Comparison of ENCODE assay signal across 26 cellular contexts in genomic region chr1:23644555-23644866, GRCh38. TPM values are rescaled to one million over a fixed set of nuclear protein-coding genes. Genes with fewer than 3 reads are reported as not detected.
A peak's percentile ranks its signal among the peaks of the same experiment; 100 is the strongest.
DNase-seq lines count a peak whose midpoint lies in the region; TF ChIP-seq lines count a peak whose summit lies in the region.
"Had no signal": no experiment of that assay in that cellular context is flagged by ENCODE, and none has a peak within 500 bp of the region (broad histone marks: within the 10 kb centered on the region; RNA-seq: fewer than 3 reads in every experiment).

No MANE protein-coding gene starts in this region.

- H3K27me3 Mint-ChIP-seq in neural progenitor cell (ENCODE audit: insufficient read depth, low read depth), result peaks cover 14% of the 10 kb centered on the region
- H3K27me3 Mint-ChIP-seq: central memory CD8-positive, alpha-beta T cell; T-cell had no signal

- H3K9me3 Mint-ChIP-seq in neural progenitor cell, result peaks cover 10% of the 10 kb centered on the region
- H3K9me3 Mint-ChIP-seq: activated T-cell treated with anti-CD3 and anti-CD28 coated beads, Interleukin-2, amount 50 U/mL, for 72 hours; CD14-positive monocyte; central memory CD8-positive, alpha-beta T cell; dendritic cell treated with granulocyte-macrophage colony-stimulating factor and Interleukin-4, amounts not matched to agents 40 ng/mL and 50 ng/mL, for 4 days; T-cell had no signal

- 0 out of 22 replicates have a peak overlapping the region, but pooled peaks of 2 of the 11 experiments have one; percentile 14 to 18 for H3K9ac ChIP-seq in BLaER1 treated with 17β-estradiol and CSF1 and Interleukin-3, amounts not matched to agents 10 nM and 100 nM
- H3K9ac ChIP-seq in neural progenitor cell (no peak overlapping the region), GM23248 (no peak overlapping the region)

- peaks cover 17% of the 10 kb centered on the region for H3K4me1 Mint-ChIP-seq in neural progenitor cell
- H3K4me1 Mint-ChIP-seq: CD14-positive monocyte; central memory CD8-positive, alpha-beta T cell; T-cell had no signal

- no peaks in the 10 kb centered on the region for H3K27me3 ChIP-seq in BLaER1 treated with 17β-estradiol and CSF1 and Interleukin-3, amounts not matched to agents 10 nM and 100 nM
- H3K27me3 ChIP-seq in neural progenitor cell (no peaks in the 10 kb centered on the region), GM23248 (replicated peaks; ENCODE audit: insufficient read depth) (no peaks in the 10 kb centered on the region)
- H3K27me3 ChIP-seq: upper lobe of left lung had no signal

- H2AFZ ChIP-seq in neural progenitor cell (replicated peaks), result no peak overlapping the region
- no peak overlapping the region for H2AFZ ChIP-seq in GM23248

- H3K27ac Mint-ChIP-seq in neural progenitor cell, result no peak overlapping the region
- H3K27ac Mint-ChIP-seq: activated T-cell treated with anti-CD3 and anti-CD28 coated beads, Interleukin-2, amount 50 U/mL, for 72 hours; CD14-positive monocyte; dendritic cell treated with granulocyte-macrophage colony-stimulating factor and Interleukin-4, amounts not matched to agents 40 ng/mL and 50 ng/mL, for 4 days; T-cell had no signal

- 0 out of 22 replicates have a peak, but pooled peaks cover 0 to 5% (median 0%) of the 10 kb centered on the region in 11 experiments for H4K20me1 ChIP-seq in BLaER1 treated with 17β-estradiol and CSF1 and Interleukin-3, amounts not matched to agents 10 nM and 100 nM
- H4K20me1 ChIP-seq in neural progenitor cell (ENCODE audit: low read depth) (no peaks in the 10 kb centered on the region), GM23248 (ENCODE audit: insufficient read depth) (no peaks in the 10 kb centered on the region)

- H3K36me3 Mint-ChIP-seq in neural progenitor cell, result no peaks in the 10 kb centered on the region
- H3K36me3 Mint-ChIP-seq: CD14-positive monocyte, T-cell had no signal

- no peak overlapping the region for H3K4me3 ChIP-seq in BLaER1 treated with 17β-estradiol and CSF1 and Interleukin-3, amounts not matched to agents 10 nM and 100 nM
- H3K4me3 ChIP-seq in neural progenitor cell (no peak overlapping the region), GM23248 (no peak overlapping the region)
- H3K4me3 ChIP-seq: psoas muscle, SJSA1, upper lobe of left lung had no signal

- peak overlapping the region in 7 of 11 experiments; percentile 39 to 73 (median 56); a peak in 14 of 22 replicates for H3K4me2 ChIP-seq in BLaER1 treated with 17β-estradiol and CSF1 and Interleukin-3, amounts not matched to agents 10 nM and 100 nM
- H3K4me2 ChIP-seq in neural progenitor cell, result peak overlapping the region; percentile 55
- H3K4me2 ChIP-seq in GM23248 (ENCODE audit: unreplicated experiment), result no peak overlapping the region

- no peak overlapping the region for H3K4me3 Mint-ChIP-seq in neural progenitor cell
- H3K4me3 Mint-ChIP-seq: activated T-cell treated with anti-CD3 and anti-CD28 coated beads, Interleukin-2, amount 50 U/mL, for 72 hours; CD14-positive monocyte; central memory CD8-positive, alpha-beta T cell; dendritic cell treated with granulocyte-macrophage colony-stimulating factor and Interleukin-4, amounts not matched to agents 40 ng/mL and 50 ng/mL, for 4 days; T-cell had no signal

- in situ Hi-C loops in SK-MEL-5 (cut with HindIII; ENCODE audit: low pct_unique_long_range_greater_than_20kb, low sequenced_read_pairs), result no loop called here
- in situ Hi-C loops in GM23248 (cut with MboI), result loop anchor here (5.0 kb wide), 1 partner anchor 97 kb away; no protein-coding TSS in a partner anchor

- DNase-seq in NCI-H1092 (lab: John Stamatoyannopoulos, UW) (peak; percentile 26), NCI-H1092 treated with DMSO at 0.1 percent for 48 hours (lab: John Stamatoyannopoulos, UW) (no peak), SK-MEL-5 (ENCODE audit: low read depth, low spot score) (peak; percentile 29), neural progenitor cell (ENCODE audit: low spot score) (no peak), GM23248 (no peak), UCSD-AML1 (lab: John Stamatoyannopoulos, UW; ENCODE audit: unreplicated experiment) (no peak), NCI-H226 (no peak)
- DNase-seq: activated naive CD4-positive, alpha-beta T cell; activated T-cell treated with anti-CD3 and anti-CD28 coated beads, Interleukin-2, amount 50 U/mL, for 72 hours; Caco-2; DMS79; head of caudate nucleus; islet precursor cell; Kasumi-1; NCI-H1436 treated with DMSO at 0.1 percent for 48 hours; nucleus accumbens; psoas muscle; stimulated activated CD4-positive, alpha-beta T cell treated with anti-CD3 and anti-CD28 coated beads, Interleukin-4, amount 100 ng/mL, for 4 hours; T-cell; upper lobe of left lung had no signal

- peaks cover 8 to 47% (median 25%) of the 10 kb centered on the region in 10 experiments for H3K4me1 ChIP-seq in BLaER1 treated with 17β-estradiol and CSF1 and Interleukin-3, amounts not matched to agents 10 nM and 100 nM
- peaks cover 16% of the 10 kb centered on the region for H3K4me1 ChIP-seq in neural progenitor cell
- no peaks in the 10 kb centered on the region for H3K4me1 ChIP-seq in GM23248 (ENCODE audit: insufficient read depth)
- H3K4me1 ChIP-seq: Caco-2, SJSA1, upper lobe of left lung had no signal

- H3F3A ChIP-seq in neural progenitor cell (ENCODE audit: low read depth), result peaks cover 18% of the 10 kb centered on the region
- H3F3A ChIP-seq in GM23248 (ENCODE audit: insufficient read depth), result no peaks in the 10 kb centered on the region

- H3K79me2 ChIP-seq in neural progenitor cell (ENCODE audit: low read depth), result no peaks in the 10 kb centered on the region
- no peaks in the 10 kb centered on the region for H3K79me2 ChIP-seq in GM23248 (ENCODE audit: insufficient read depth)

- H3K27ac ChIP-seq in BLaER1 treated with 17β-estradiol and CSF1 and Interleukin-3, amounts not matched to agents 10 nM and 100 nM, result no peak overlapping the region
- no peak overlapping the region for H3K27ac ChIP-seq in neural progenitor cell
- H3K27ac ChIP-seq in GM23248, result no peak overlapping the region
- H3K27ac ChIP-seq: 22Rv1, psoas muscle, SJSA1, upper lobe of left lung had no signal

- WGBS in GM23248 (ENCODE audit: low coverage in 1 of 2, low lambda C conversion rate in 2 of 2, missing lambda C conversion rate in 2 of 2), 2 experiments, result 45 to 53% methylated on average over 5 of the region's 5 CpGs

- no peaks in the 10 kb centered on the region for H3K9me2 ChIP-seq in GM23248 (ENCODE audit: insufficient read depth)

- TF ChIP-seq CTCF in neural progenitor cell (IDR thresholded peaks at IDR 0.05), result no peak

- no peaks in the 10 kb centered on the region for H3K36me3 ChIP-seq in BLaER1 treated with 17β-estradiol and CSF1 and Interleukin-3, amounts not matched to agents 10 nM and 100 nM
- H3K36me3 ChIP-seq in neural progenitor cell (no peaks in the 10 kb centered on the region), GM23248 (ENCODE audit: low read depth) (no peaks in the 10 kb centered on the region)
- H3K36me3 ChIP-seq: SJSA1, upper lobe of left lung had no signal

- 0 out of 22 replicates have a peak, but pooled peaks cover 0 to 5% (median 0%) of the 10 kb centered on the region in 11 experiments for H3K9me3 ChIP-seq in BLaER1 treated with 17β-estradiol and CSF1 and Interleukin-3, amounts not matched to agents 10 nM and 100 nM (replicated peaks in 1 of 11)
- H3K9me3 ChIP-seq in neural progenitor cell (ENCODE audit: low read depth), result no peaks in the 10 kb centered on the region
- no peaks in the 10 kb centered on the region for H3K9me3 ChIP-seq in GM23248 (ENCODE audit: low read depth)
- H3K9me3 ChIP-seq: Caco-2, psoas muscle, SJSA1, upper lobe of left lung had no signal

RNA-seq across cellular contexts. Expression of gene RPL11, which starts 47.1 kb away (rescaled TPM):
- 1,891 and 1,988 TPM in 2 replicates for total RNA-seq in SK-MEL-5 (2014; rRNA removed; shearing (Covaris generic))
- 1,156 and 1,453 TPM in 2 replicates for polyA plus RNA-seq in SK-MEL-5 (2015; cell fraction: cytosol; rRNA removed)
- 317 and 370 TPM in 2 replicates for polyA plus RNA-seq in SK-MEL-5 (2015; cell fraction: nucleus; rRNA removed)
- 1,388 and 2,503 TPM in 2 replicates for total RNA-seq in neural progenitor cell (ENCODE audit: low replicate concordance)
- 422 and 555 TPM in 2 replicates for total RNA-seq in GM23248 (2014; rRNA removed; shearing (Covaris generic))
- polyA plus RNA-seq in GM23248 (2016; fragmentation: Nextera tagmentation; extraction: Ambion mirVana), result 444 and 449 TPM in 2 replicates

Comparison
In these comparisons a context has a peak if more than half of its experiments do, and no peak if none do; other contexts are left out.
1. DNase-seq: peak in NCI-H1092 (single experiment) and SK-MEL-5 (single experiment); none in NCI-H1092 treated with DMSO at 0.1 percent for 48 hours (single experiment), neural progenitor cell (single experiment), GM23248 (single experiment), UCSD-AML1 (single experiment) and NCI-H226 (single experiment).